In the genomic region with DNA sequence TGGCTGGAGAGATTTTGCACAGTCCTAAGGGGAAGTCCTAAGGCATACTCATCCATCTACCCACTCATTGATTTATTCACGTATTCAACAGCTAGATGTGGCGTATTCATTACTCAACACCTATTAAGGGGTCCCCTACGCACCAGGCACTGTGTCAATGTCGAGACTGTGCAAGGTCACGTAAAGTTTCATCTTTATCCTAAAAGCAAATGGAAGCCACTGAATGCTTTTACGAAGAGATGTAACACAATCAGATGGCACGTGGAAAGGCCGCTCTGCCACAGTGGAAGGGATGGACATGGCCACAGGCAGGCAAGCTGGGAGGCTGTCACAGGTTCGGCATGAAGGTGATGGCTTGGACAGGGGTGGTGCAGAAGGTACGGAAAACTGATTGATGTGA, we compare ENCODE assay signal across 18 cellular contexts.
DNase-seq lines count a peak whose midpoint lies in the region; ATAC-seq and TF ChIP-seq lines count a peak whose summit lies in the region.
"Had no signal": no experiment of that assay in that cellular context is flagged by ENCODE, and none has a peak within 500 bp of the region (broad histone marks: within the 10 kb centered on the region; RNA-seq: fewer than 3 reads in every experiment).

No MANE protein-coding gene starts in this region.

- H3K4me1 ChIP-seq in IMR-90 (ENCODE audit: control insufficient read depth, insufficient read depth, low read length) (no peaks in the 10 kb centered on the region), OCI-LY7 (ENCODE audit: insufficient read depth, low read length, poor library complexity, severe bottlenecking) (no peaks in the 10 kb centered on the region)
- H3K4me1 ChIP-seq: Caco-2 had no signal

- H3K27ac ChIP-seq in IMR-90 (ENCODE audit: insufficient read depth, low read length) (no peak overlapping the region), OCI-LY7 (ENCODE audit: low read depth, low read length, poor library complexity, severe bottlenecking) (no peak overlapping the region)
- H3K27ac ChIP-seq: BLaER1 had no signal

- no peak overlapping the region for H3K4me3 Mint-ChIP-seq in osteocyte (ENCODE audit: unreplicated experiment)
- H3K4me3 Mint-ChIP-seq: CD4-positive, alpha-beta T cell; CD8-positive, alpha-beta T cell had no signal

- no peaks in the 10 kb centered on the region for H3K36me3 Mint-ChIP-seq in osteocyte (ENCODE audit: unreplicated experiment)
- H3K36me3 Mint-ChIP-seq: CD8-positive, alpha-beta T cell had no signal

- H3K14ac ChIP-seq in IMR-90 (replicated peaks; ENCODE audit: low read depth, low read length), result no peak overlapping the region

- H3K4me3 ChIP-seq in IMR-90 (ENCODE audit: insufficient read depth, low read depth, low read length) (no peak overlapping the region), OCI-LY7 (ENCODE audit: low read depth, low read length, poor library complexity, severe bottlenecking) (no peak overlapping the region)
- H3K4me3 ChIP-seq: BLaER1, GM12878 had no signal

- H4K91ac ChIP-seq in IMR-90 (ENCODE audit: insufficient read depth, low read depth, low read length), result no peak overlapping the region

- H3K9me2 ChIP-seq in OCI-LY7 (ENCODE audit: insufficient read depth, low read length), result no peaks in the 10 kb centered on the region

- H2AK9ac ChIP-seq in IMR-90 (replicated peaks; ENCODE audit: low read depth, low read length, poor library complexity), result peak overlapping the region; percentile 81

- H3K23ac ChIP-seq in IMR-90 (ENCODE audit: low read depth, low read length), result no peak overlapping the region

- no peaks in the 10 kb centered on the region for H3K27me3 Mint-ChIP-seq in osteocyte (ENCODE audit: unreplicated experiment)
- H3K27me3 Mint-ChIP-seq: CD4-positive, alpha-beta T cell had no signal

- H3K56ac ChIP-seq in IMR-90 (ENCODE audit: extremely low read depth, insufficient read depth, low read length), result no peak overlapping the region

- H2BK20ac ChIP-seq in IMR-90 (ENCODE audit: low read depth, low read length), result no peak overlapping the region

- H2BK120ac ChIP-seq in IMR-90 (ENCODE audit: low read depth, low read length), result no peak overlapping the region

- H2BK5ac ChIP-seq in IMR-90 (ENCODE audit: low read depth, low read length, poor library complexity, severe bottlenecking), result no peak overlapping the region

- H4K8ac ChIP-seq in IMR-90 (ENCODE audit: low read depth in 2 of 2, low read length in 2 of 2), result no peak overlapping the region

- H3K79me2 ChIP-seq in OCI-LY7 (ENCODE audit: insufficient read depth, low read depth, low read length), result no peaks in the 10 kb centered on the region

- POLR2A ChIA-PET in IMR-90 (lab: Charles Lee; ENCODE audit: unreplicated experiment) (no interaction called here), OCI-LY7 (lab: Charles Lee) (no interaction called here)

- H3K4ac ChIP-seq in IMR-90 (ENCODE audit: low read depth, low read length), result no peak overlapping the region

- H3K27ac Mint-ChIP-seq in osteocyte (ENCODE audit: unreplicated experiment), result no peak overlapping the region
- H3K27ac Mint-ChIP-seq: CD4-positive, alpha-beta T cell; CD8-positive, alpha-beta T cell had no signal

- no peak overlapping the region for H3K9ac ChIP-seq in IMR-90 (ENCODE audit: low read depth, low read length)
- H3K9ac ChIP-seq: BLaER1 had no signal

- intact Hi-C loops in IMR-90 (cut with micrococcal nuclease) (no loop called here), OCI-LY7 (cut with micrococcal nuclease; ENCODE audit: unreplicated experiment) (no loop called here)

- H4K20me1 ChIP-seq in IMR-90 (ENCODE audit: insufficient read depth, low read length) (no peaks in the 10 kb centered on the region), OCI-LY7 (ENCODE audit: insufficient read depth, low read length) (no peaks in the 10 kb centered on the region)
- H4K20me1 ChIP-seq: BLaER1 had no signal

- no peaks in the 10 kb centered on the region for H3K79me1 ChIP-seq in IMR-90 (ENCODE audit: low read depth in 1 of 2, low read length in 2 of 2)

- H3K9me3 ChIP-seq in IMR-90 (ENCODE audit: control insufficient read depth, insufficient read depth, low read length) (peaks cover 5% of the 10 kb centered on the region), OCI-LY7 (ENCODE audit: low read length) (no peaks in the 10 kb centered on the region)
- H3K9me3 ChIP-seq: BE2C, Caco-2 had no signal

- TF ChIP-seq CTCF in IMR-90 (conservative IDR thresholded peaks at IDR 0.05; ENCODE audit: low read depth, low read length) (no peak), osteocyte (IDR thresholded peaks at IDR 0.05) (no peak), OCI-LY7 (conservative IDR thresholded peaks at IDR 0.05; ENCODE audit: low read length) (no peak)

- no peak overlapping the region for H3K4me2 ChIP-seq in IMR-90 (ENCODE audit: low read depth, low read length)
- H3K4me2 ChIP-seq in OCI-LY7 (ENCODE audit: low read length), result no peak overlapping the region
- H3K4me2 ChIP-seq: BLaER1 had no signal

- no peak overlapping the region for H2AK5ac ChIP-seq in IMR-90 (ENCODE audit: low read depth, low read length)

- H4K5ac ChIP-seq in IMR-90 (ENCODE audit: low read depth, low read length), result no peak overlapping the region

- H2AFZ ChIP-seq in IMR-90 (replicated peaks; ENCODE audit: low read length, poor library complexity) (no peak overlapping the region), OCI-LY7 (ENCODE audit: low read length) (no peak overlapping the region)

- peaks cover 32% of the 10 kb centered on the region for H3K27me3 ChIP-seq in IMR-90 (ENCODE audit: control insufficient read depth, insufficient read depth, low read length)
- H3K27me3 ChIP-seq: BE2C, BLaER1 had no signal

- peaks cover 4% of the 10 kb centered on the region for H3K9me3 Mint-ChIP-seq in osteocyte (ENCODE audit: unreplicated experiment)

- in situ Hi-C loops in IMR-90 (cut with MboI; ENCODE audit: low sequenced_read_pairs), result no loop called here

- BruUV-seq in IMR-90 (replicated peaks; lab: Mats Ljungman, UMichigan) (no TSS peak), OCI-LY7 (replicated peaks; lab: Mats Ljungman, UMichigan) (no TSS peak)

- no peak overlapping the region for H2BK15ac ChIP-seq in IMR-90 (ENCODE audit: low read depth, low read length)

- TF ChIP-seq POLR2A in IMR-90 (IDR thresholded peaks at IDR 0.05; ENCODE audit: low read depth, low read length), result no peak

- 92% methylated on average over 7 of the region's 10 CpGs; no CpG with 5 or more reads in 1 of the 2 experiments for WGBS in IMR-90 (ENCODE audit: extremely low coverage in 2 of 2, insufficient read length in 1 of 2), 2 experiments

- no peaks in the 10 kb centered on the region for H3K9me1 ChIP-seq in IMR-90 (ENCODE audit: insufficient read depth, low read length)

- H3K4me1 Mint-ChIP-seq in osteocyte (ENCODE audit: unreplicated experiment), result no peaks in the 10 kb centered on the region

- dilution Hi-C loops in IMR-90 (cut with HindIII; ENCODE audit: low sequenced_read_pairs, unreplicated experiment), result no loop called here

- no peak for TF ChIP-seq RAD21 in IMR-90 (IDR thresholded peaks at IDR 0.05; ENCODE audit: low read length)

- CTCF ChIA-PET in IMR-90 (lab: Yijun Ruan, JAX) (no interaction called here), OCI-LY7 (lab: Charles Lee; ENCODE audit: unreplicated experiment) (no interaction called here)

- no peak for DNase-seq in IMR-90
- DNase-seq in islet precursor cell, result peak; percentile 32
- peak; percentile 63 for DNase-seq in osteocyte (ENCODE audit: extremely low spot score, unreplicated experiment)
- no peak for DNase-seq in stimulated activated CD4-positive, alpha-beta T cell treated with anti-CD3 and anti-CD28 coated beads, Interleukin-2, amount 100 ng/mL, for 24 hours
- DNase-seq in activated CD4-positive, alpha-beta T cell treated with anti-CD3 and anti-CD28 coated beads, Interleukin-2, amount 50 U/mL, for 1 hour, result no peak
- DNase-seq in OCI-LY7 (ENCODE audit: low spot score), result no peak
- DNase-seq: 8988T; ACHN; BE2C; C1 segment of cervical spinal cord; Caco-2; Calu3; CD4-positive, alpha-beta T cell; CD8-positive, alpha-beta T cell; DMS79 treated with DMSO at 0.1 percent for 48 hours; GDM1 had no signal

- ATAC-seq in IMR-90 (ENCODE audit: low read depth), result no peak
- ATAC-seq: CD8-positive, alpha-beta T cell; GM12878 had no signal

- H3K36me3 ChIP-seq in IMR-90 (ENCODE audit: control insufficient read depth, insufficient read depth, low read length) (no peaks in the 10 kb centered on the region), OCI-LY7 (ENCODE audit: insufficient read depth, low read length) (no peaks in the 10 kb centered on the region)
- H3K36me3 ChIP-seq: BE2C, BLaER1 had no signal

- no peak overlapping the region for H3K18ac ChIP-seq in IMR-90 (ENCODE audit: low read depth, low read length)

TF ChIP-seq in IMR-90, 13 proteins besides CTCF, POLR2A, EP300 and RAD21 (continues in another document):
- TF ChIP-seq FOS (IDR thresholded peaks at IDR 0.05; ENCODE audit: low read depth, low read length) (no peak), NFE2L2 (IDR thresholded peaks at IDR 0.05; ENCODE audit: low read depth, low read length) (no peak), MAFK (IDR thresholded peaks at IDR 0.05; ENCODE audit: low read depth, low read length) (no peak), RFX5 (IDR thresholded peaks at IDR 0.05; ENCODE audit: low read depth, low read length) (no peak), CEBPB (IDR thresholded peaks at IDR 0.05; ENCODE audit: low read depth, low read length) (no peak), CHD1 (IDR thresholded peaks at IDR 0.05; ENCODE audit: low read depth, low read length) (no peak), MXI1 (IDR thresholded peaks at IDR 0.05; ENCODE audit: borderline replicate concordance, low read depth, low read length) (no peak), MAZ (IDR thresholded peaks at IDR 0.05; ENCODE audit: borderline replicate concordance, low read depth, low read length) (no peak), RCOR1 (IDR thresholded peaks at IDR 0.05; ENCODE audit: insufficient replicate concordance, low read length) (no peak), BHLHE40 (IDR thresholded peaks at IDR 0.05; ENCODE audit: low read depth, low read length) (no peak), SMC3 (IDR thresholded peaks at IDR 0.05; ENCODE audit: low read depth, low read length) (no peak)
- TF ChIP-seq, protein P1, sequence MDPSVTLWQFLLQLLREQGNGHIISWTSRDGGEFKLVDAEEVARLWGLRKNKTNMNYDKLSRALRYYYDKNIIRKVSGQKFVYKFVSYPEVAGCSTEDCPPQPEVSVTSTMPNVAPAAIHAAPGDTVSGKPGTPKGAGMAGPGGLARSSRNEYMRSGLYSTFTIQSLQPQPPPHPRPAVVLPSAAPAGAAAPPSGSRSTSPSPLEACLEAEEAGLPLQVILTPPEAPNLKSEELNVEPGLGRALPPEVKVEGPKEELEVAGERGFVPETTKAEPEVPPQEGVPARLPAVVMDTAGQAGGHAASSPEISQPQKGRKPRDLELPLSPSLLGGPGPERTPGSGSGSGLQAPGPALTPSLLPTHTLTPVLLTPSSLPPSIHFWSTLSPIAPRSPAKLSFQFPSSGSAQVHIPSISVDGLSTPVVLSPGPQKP (IDR thresholded peaks at IDR 0.05; ENCODE audit: borderline replicate concordance, low read depth, low read length), result no peak

Comparison
In these comparisons a context has a peak if more than half of its experiments do, and no peak if none do; other contexts are left out.
1. DNase-seq: peak in islet precursor cell (single experiment) and osteocyte (single experiment); none in IMR-90 (single experiment), stimulated activated CD4-positive, alpha-beta T cell treated with anti-CD3 and anti-CD28 coated beads, Interleukin-2, amount 100 ng/mL, for 24 hours (0 of 2), activated CD4-positive, alpha-beta T cell treated with anti-CD3 and anti-CD28 coated beads, Interleukin-2, amount 50 U/mL, for 1 hour (single experiment) and OCI-LY7 (single experiment).